In genomic region chr12:18753481-18754117, GRCh38 we compare ENCODE assay signal across 19 cellular contexts. TPM values are rescaled to one million over a fixed set of nuclear protein-coding genes. Genes with fewer than 3 reads are reported as not detected.
DNase-seq lines count a peak whose midpoint lies in the region; ATAC-seq, FAIRE-seq and TF ChIP-seq lines count a peak whose summit lies in the region.
"Had no signal": no experiment of that assay in that cellular context is flagged by ENCODE, and none has a peak within 500 bp of the region (broad histone marks: within the 10 kb centered on the region; RNA-seq: fewer than 3 reads in every experiment).

No MANE protein-coding gene starts in this region.

- TF ChIP-seq POLR2A in HepG2 (IDR thresholded peaks at IDR 0.05; ENCODE audit: insufficient read depth in 1 of 2, low read depth in 2 of 2, low read length in 2 of 2), result no peak
- TF ChIP-seq POLR2A in breast epithelium (IDR thresholded peaks at IDR 0.05), result no peak

- H2AFZ ChIP-seq in HepG2 (ENCODE audit: low read length), result no peak overlapping the region

- H3K36me3 Mint-ChIP-seq in activated CD4-positive, alpha-beta T cell treated with anti-CD3 and anti-CD28 coated beads, Interleukin-2, amount 10 ng/mL, durations not matched to agents 24 days and 14 days (ENCODE audit: low read depth), result no peaks in the 10 kb centered on the region
- no peaks in the 10 kb centered on the region for H3K36me3 Mint-ChIP-seq in CD8-positive, alpha-beta memory T cell
- H3K36me3 Mint-ChIP-seq: immature natural killer cell, naive B cell had no signal

- peak; percentile 44; the same call in 2 of the 3 replicates for ATAC-seq in HepG2
- ATAC-seq: esophagus mucosa had no signal

- no peak overlapping the region for H3K9ac ChIP-seq in HepG2 (ENCODE audit: insufficient read depth, low read depth, low read length)
- H3K9ac ChIP-seq in stomach smooth muscle (ENCODE audit: low read length in 2 of 2), result peak overlapping the region; percentile 5 to 14

- no peaks in the 10 kb centered on the region for H3K4me1 Mint-ChIP-seq in activated CD4-positive, alpha-beta T cell treated with anti-CD3 and anti-CD28 coated beads, Interleukin-2, amount 10 ng/mL, durations not matched to agents 24 days and 14 days
- H3K4me1 Mint-ChIP-seq in CD8-positive, alpha-beta memory T cell, result no peaks in the 10 kb centered on the region
- H3K4me1 Mint-ChIP-seq: activated CD4-positive, alpha-beta memory T cell treated with anti-CD3 and anti-CD28 coated beads, Interleukin-2, amount 10 ng/mL, durations not matched to agents 7 days and 5 days; immature natural killer cell; naive B cell had no signal

- no peak for TF ChIP-seq CTCF in fibroblast of mammary gland (conservative IDR thresholded peaks at IDR 0.05; ENCODE audit: control insufficient read depth, insufficient read depth, low read depth, low read length)
- no peak for TF ChIP-seq CTCF in HepG2 (CRISPR knock-in tag; IDR thresholded peaks at IDR 0.05)
- TF ChIP-seq CTCF in breast epithelium (IDR thresholded peaks at IDR 0.05), result no peak

- in situ Hi-C loops in HepG2 (cut with HindIII; ENCODE audit: extremely low pct_ligation_motif_present, low pct_unique_long_range_greater_than_20kb), result no loop called here

- BruUV-seq in HepG2 (replicated peaks; lab: Mats Ljungman, UMichigan), result no TSS peak

- H3K4me1 ChIP-seq in HepG2 (ENCODE audit: insufficient read depth, low read length) (no peaks in the 10 kb centered on the region), stomach smooth muscle (ENCODE audit: control insufficient read depth, insufficient read depth, low read length) (peaks cover 12% of the 10 kb centered on the region), breast epithelium (no peaks in the 10 kb centered on the region)
- no peaks in the 10 kb centered on the region for H3K4me1 ChIP-seq in CD8-positive, alpha-beta memory T cell (ENCODE audit: insufficient read depth, low read length)

- H3K27me3 ChIP-seq in HepG2 (ENCODE audit: control insufficient read depth in 1 of 2, insufficient read depth in 2 of 2, low read length in 2 of 2), result 0 out of 5 replicates have a peak, but pooled peaks cover 0 to 5% of the 10 kb centered on the region in 2 experiments
- H3K27me3 ChIP-seq in stomach smooth muscle (ENCODE audit: control insufficient read depth in 1 of 2, insufficient read depth in 2 of 2, low read length in 2 of 2), result no peaks in the 10 kb centered on the region
- H3K27me3 ChIP-seq in breast epithelium, result no peaks in the 10 kb centered on the region
- no peaks in the 10 kb centered on the region for H3K27me3 ChIP-seq in CD8-positive, alpha-beta memory T cell (ENCODE audit: insufficient read depth, low read length, poor library complexity, severe bottlenecking)

- no peak overlapping the region for H3K27ac ChIP-seq in HepG2 (ENCODE audit: extremely low read length, insufficient read depth, low read length)
- no peak overlapping the region for H3K27ac ChIP-seq in stomach smooth muscle (ENCODE audit: low read length)
- H3K27ac ChIP-seq in breast epithelium, result no peak overlapping the region
- H3K27ac ChIP-seq in CD8-positive, alpha-beta memory T cell (ENCODE audit: low read depth, low read length), result no peak overlapping the region
- H3K27ac ChIP-seq: RWPE1 had no signal

- CTCF ChIA-PET in HepG2 (lab: Yijun Ruan, JAX; ENCODE audit: low intra/inter-chr PET ratio, low total read pairs), result no interaction called here
- CTCF ChIA-PET in CD8-positive, alpha-beta memory T cell (lab: Charles Lee), result no interaction called here

- FAIRE-seq in HepG2 (lab: Jason Lieb, UNC), result no peak

- DNase-seq in NCI-H1092 treated with DMSO at 0.1 percent for 48 hours (lab: John Stamatoyannopoulos, UW) (peak; percentile 45), fibroblast of mammary gland (ENCODE audit: low read depth) (peak; percentile 36), HepG2 (ENCODE audit: low spot score) (no peak), breast epithelium (ENCODE audit: low spot score in 2 of 2) (no peak), NCI-H2029 (lab: John Stamatoyannopoulos, UW) (no peak)
- no peak for DNase-seq in activated CD4-positive, alpha-beta T cell treated with anti-CD3 and anti-CD28 coated beads, Interleukin-2, amount 10 ng/mL, durations not matched to agents 24 days and 14 days
- DNase-seq in CD8-positive, alpha-beta memory T cell, result no peak
- DNase-seq: activated CD4-positive, alpha-beta memory T cell treated with anti-CD3 and anti-CD28 coated beads, Interleukin-2, amount 10 ng/mL, durations not matched to agents 7 days and 5 days; activated gamma-delta T cell; cerebellar nuclear complex; immature natural killer cell; MV-4-11; naive B cell; NCI-H510A had no signal

- no peaks in the 10 kb centered on the region for H3K9me3 Mint-ChIP-seq in activated CD4-positive, alpha-beta T cell treated with anti-CD3 and anti-CD28 coated beads, Interleukin-2, amount 10 ng/mL, durations not matched to agents 24 days and 14 days
- no peaks in the 10 kb centered on the region for H3K9me3 Mint-ChIP-seq in CD8-positive, alpha-beta memory T cell
- H3K9me3 Mint-ChIP-seq: activated CD4-positive, alpha-beta memory T cell treated with anti-CD3 and anti-CD28 coated beads, Interleukin-2, amount 10 ng/mL, durations not matched to agents 7 days and 5 days had no signal

- no peak for TF ChIP-seq RAD21 in HepG2 (CRISPR knock-in tag; IDR thresholded peaks at IDR 0.05)

- no peak for TF ChIP-seq EP300 in HepG2 (IDR thresholded peaks at IDR 0.05; ENCODE audit: low read depth in 2 of 2, low read length in 2 of 2)
- no peak for TF ChIP-seq EP300 in HepG2 (CRISPR knock-in tag; IDR thresholded peaks at IDR 0.05; ENCODE audit: borderline replicate concordance)

- no peak overlapping the region for H3K4me3 Mint-ChIP-seq in activated CD4-positive, alpha-beta T cell treated with anti-CD3 and anti-CD28 coated beads, Interleukin-2, amount 10 ng/mL, durations not matched to agents 24 days and 14 days
- no peak overlapping the region for H3K4me3 Mint-ChIP-seq in CD8-positive, alpha-beta memory T cell
- H3K4me3 Mint-ChIP-seq: activated CD4-positive, alpha-beta memory T cell treated with anti-CD3 and anti-CD28 coated beads, Interleukin-2, amount 10 ng/mL, durations not matched to agents 7 days and 5 days; immature natural killer cell; naive B cell had no signal

- H3K9me3 ChIP-seq in HepG2 (ENCODE audit: low read length) (no peaks in the 10 kb centered on the region), stomach smooth muscle (ENCODE audit: control insufficient read depth in 2 of 2, low read length in 2 of 2) (no peaks in the 10 kb centered on the region), breast epithelium (no peaks in the 10 kb centered on the region)
- H3K9me3 ChIP-seq in CD8-positive, alpha-beta memory T cell (ENCODE audit: low read length), result no peaks in the 10 kb centered on the region

- no peaks in the 10 kb centered on the region for H3K79me2 ChIP-seq in HepG2 (ENCODE audit: insufficient read depth, low read length)

- H3K36me3 ChIP-seq in HepG2 (replicated peaks in 1 of 2; ENCODE audit: control insufficient read depth in 1 of 2, insufficient read depth in 2 of 2, low read length in 2 of 2) (no peaks in the 10 kb centered on the region), stomach smooth muscle (ENCODE audit: control insufficient read depth in 2 of 2, insufficient read depth in 2 of 2, low read length in 2 of 2) (no peaks in the 10 kb centered on the region), breast epithelium (no peaks in the 10 kb centered on the region)
- no peaks in the 10 kb centered on the region for H3K36me3 ChIP-seq in CD8-positive, alpha-beta memory T cell (ENCODE audit: insufficient read depth, low read length)

- WGBS in HepG2 (ENCODE audit: low lambda C conversion rate), result 7% methylated on average over 11 of the region's 16 CpGs

- POLR2A ChIA-PET in HepG2 (lab: Yijun Ruan, JAX), result no interaction called here
- POLR2A ChIA-PET in CD8-positive, alpha-beta memory T cell (lab: Charles Lee), result no interaction called here

- intact Hi-C loops in HepG2 (cut with micrococcal nuclease; ENCODE audit: unreplicated experiment), result no loop called here
- intact Hi-C loops in activated CD4-positive, alpha-beta T cell treated with anti-CD3 and anti-CD28 coated beads, Interleukin-2, amount 10 ng/mL, durations not matched to agents 24 days and 14 days (cut with micrococcal nuclease), result no loop called here
- intact Hi-C loops in breast epithelium (cut with DNase I; ENCODE audit: low total_unique reads), result no loop called here

- H3K27ac Mint-ChIP-seq in activated CD4-positive, alpha-beta T cell treated with anti-CD3 and anti-CD28 coated beads, Interleukin-2, amount 10 ng/mL, durations not matched to agents 24 days and 14 days, result no peak overlapping the region
- no peak overlapping the region for H3K27ac Mint-ChIP-seq in CD8-positive, alpha-beta memory T cell
- H3K27ac Mint-ChIP-seq: activated CD4-positive, alpha-beta memory T cell treated with anti-CD3 and anti-CD28 coated beads, Interleukin-2, amount 10 ng/mL, durations not matched to agents 7 days and 5 days; immature natural killer cell; naive B cell had no signal

- H3K4me2 ChIP-seq in HepG2 (ENCODE audit: low read depth, low read length), result no peak overlapping the region; the same call in 1 of the 2 replicates

- no peak overlapping the region for H3K4me3 ChIP-seq in fibroblast of mammary gland (ENCODE audit: control insufficient read depth, low read depth, low read length)
- H3K4me3 ChIP-seq in HepG2 (replicated peaks in 1 of 3; ENCODE audit: insufficient read depth in 1 of 3, low read depth in 2 of 3, low read length in 3 of 3), result no peak overlapping the region
- H3K4me3 ChIP-seq in stomach smooth muscle (ENCODE audit: low read length in 2 of 2), result peak overlapping the region; percentile 50 to 66
- no peak overlapping the region for H3K4me3 ChIP-seq in breast epithelium
- no peak overlapping the region for H3K4me3 ChIP-seq in CD8-positive, alpha-beta memory T cell (ENCODE audit: low read length)

- H4K20me1 ChIP-seq in HepG2 (ENCODE audit: insufficient read depth, low read length), result no peaks in the 10 kb centered on the region

- no peaks in the 10 kb centered on the region for H3K27me3 Mint-ChIP-seq in activated CD4-positive, alpha-beta T cell treated with anti-CD3 and anti-CD28 coated beads, Interleukin-2, amount 10 ng/mL, durations not matched to agents 24 days and 14 days
- no peaks in the 10 kb centered on the region for H3K27me3 Mint-ChIP-seq in CD8-positive, alpha-beta memory T cell
- H3K27me3 Mint-ChIP-seq: activated CD4-positive, alpha-beta memory T cell treated with anti-CD3 and anti-CD28 coated beads, Interleukin-2, amount 10 ng/mL, durations not matched to agents 7 days and 5 days; naive B cell had no signal

RNA-seq across cellular contexts. Expression of gene CAPZA3, which starts 15.7 kb away (rescaled TPM):
- not detected in 2 replicates for total RNA-seq in HepG2 (2016; rRNA removed; fragmentation: Illumina TruSeq; extraction: Trizol)
- total RNA-seq in HepG2 (2016; cell fraction: cytosol; rRNA removed; fragmentation: Illumina TruSeq; extraction: Trizol; ENCODE audit: low read depth), result not detected in 2 replicates
- total RNA-seq in HepG2 (2016; cell fraction: insoluble cytoplasmic fraction; rRNA removed; fragmentation: Illumina TruSeq; extraction: Trizol), result not detected in 2 replicates
- not detected in 2 replicates for total RNA-seq in HepG2 (2016; cell fraction: membrane; rRNA removed; fragmentation: Illumina TruSeq; extraction: Trizol)
- not detected in 2 replicates for total RNA-seq in HepG2 (2016; cell fraction: nucleus; rRNA removed; fragmentation: Illumina TruSeq; extraction: Trizol)
- polyA plus RNA-seq in HepG2 (2011; rRNA removed), result not detected in 2 replicates
- polyA plus RNA-seq in HepG2 (2011; cell fraction: cytosol; rRNA removed), result not detected in 2 replicates
- not detected in 2 replicates for polyA plus RNA-seq in HepG2 (2011; cell fraction: nucleus; rRNA removed)
- polyA plus RNA-seq in HepG2 (2012), result not detected in 2 replicates
- not detected in 2 replicates for polyA plus RNA-seq in HepG2 (2016; cell fraction: cytosol; fragmentation: Illumina TruSeq; extraction: Trizol; ENCODE audit: low read depth)
- not detected in 2 replicates for polyA plus RNA-seq in HepG2 (2016; cell fraction: insoluble cytoplasmic fraction; fragmentation: Illumina TruSeq; extraction: Trizol; ENCODE audit: low read depth)
- polyA plus RNA-seq in HepG2 (2016; cell fraction: membrane; fragmentation: Illumina TruSeq; extraction: Trizol; ENCODE audit: low read depth), result not detected in 2 replicates
- polyA plus RNA-seq in HepG2 (2016; cell fraction: nucleus; fragmentation: Illumina TruSeq; extraction: Trizol; ENCODE audit: insufficient read depth, low read depth), result not detected in 2 replicates
- not detected in 2 replicates for polyA minus RNA-seq in HepG2 (2011; rRNA and poly(A)+ RNA removed; ENCODE audit: low replicate concordance)
- polyA minus RNA-seq in HepG2 (2011; cell fraction: cytosol; rRNA and poly(A)+ RNA removed), result not detected in 2 replicates
- polyA minus RNA-seq in HepG2 (2011; cell fraction: nucleus; rRNA and poly(A)+ RNA removed), result not detected in 2 replicates
- not detected in 2 replicates for total RNA-seq in activated CD4-positive, alpha-beta T cell treated with anti-CD3 and anti-CD28 coated beads, Interleukin-2, amount 10 ng/mL, durations not matched to agents 24 days and 14 days
- 1 to 10 TPM in 2 of 3 donors, not detected in 1; 2.0 to 3.5 TPM for total RNA-seq in breast epithelium
- not detected for total RNA-seq in CD8-positive, alpha-beta memory T cell
- not detected for polyA plus RNA-seq in CD8-positive, alpha-beta memory T cell
- total RNA-seq: activated CD4-positive, alpha-beta memory T cell treated with anti-CD3 and anti-CD28 coated beads, Interleukin-2, amount 10 ng/mL, durations not matched to agents 7 days and 5 days; esophagus mucosa; G401; skeletal muscle tissue had no signal
- polyA plus RNA-seq: immature natural killer cell had no signal

RNA-seq across cellular contexts. Expression of gene PLCZ1, which starts 15.8 kb away (rescaled TPM):
- total RNA-seq in HepG2 (2016; rRNA removed; fragmentation: Illumina TruSeq; extraction: Trizol), result not detected in 2 replicates
- not detected in 2 replicates for total RNA-seq in HepG2 (2016; cell fraction: cytosol; rRNA removed; fragmentation: Illumina TruSeq; extraction: Trizol; ENCODE audit: low read depth)
- not detected in 2 replicates for total RNA-seq in HepG2 (2016; cell fraction: insoluble cytoplasmic fraction; rRNA removed; fragmentation: Illumina TruSeq; extraction: Trizol)
- total RNA-seq in HepG2 (2016; cell fraction: membrane; rRNA removed; fragmentation: Illumina TruSeq; extraction: Trizol), result not detected in 2 replicates
- not detected in 2 replicates for total RNA-seq in HepG2 (2016; cell fraction: nucleus; rRNA removed; fragmentation: Illumina TruSeq; extraction: Trizol)
- not detected in 2 replicates for polyA plus RNA-seq in HepG2 (2011; rRNA removed)
- polyA plus RNA-seq in HepG2 (2011; cell fraction: cytosol; rRNA removed), result not detected in 2 replicates
- polyA plus RNA-seq in HepG2 (2011; cell fraction: nucleus; rRNA removed), result not detected in 2 replicates
- not detected in 2 replicates for polyA plus RNA-seq in HepG2 (2012)
- polyA plus RNA-seq in HepG2 (2016; cell fraction: cytosol; fragmentation: Illumina TruSeq; extraction: Trizol; ENCODE audit: low read depth), result not detected in 2 replicates
- polyA plus RNA-seq in HepG2 (2016; cell fraction: insoluble cytoplasmic fraction; fragmentation: Illumina TruSeq; extraction: Trizol; ENCODE audit: low read depth), result not detected in 2 replicates
- not detected in 2 replicates for polyA plus RNA-seq in HepG2 (2016; cell fraction: membrane; fragmentation: Illumina TruSeq; extraction: Trizol; ENCODE audit: low read depth)
- polyA plus RNA-seq in HepG2 (2016; cell fraction: nucleus; fragmentation: Illumina TruSeq; extraction: Trizol; ENCODE audit: insufficient read depth, low read depth), result not detected in 2 replicates
- not detected in 2 replicates for polyA minus RNA-seq in HepG2 (2011; rRNA and poly(A)+ RNA removed; ENCODE audit: low replicate concordance)
- polyA minus RNA-seq in HepG2 (2011; cell fraction: cytosol; rRNA and poly(A)+ RNA removed), result not detected in 2 replicates
- polyA minus RNA-seq in HepG2 (2011; cell fraction: nucleus; rRNA and poly(A)+ RNA removed), result not detected in 2 replicates
- not detected in 2 replicates for total RNA-seq in activated CD4-positive, alpha-beta T cell treated with anti-CD3 and anti-CD28 coated beads, Interleukin-2, amount 10 ng/mL, durations not matched to agents 24 days and 14 days
- total RNA-seq in breast epithelium, result not detected
- not detected for total RNA-seq in CD8-positive, alpha-beta memory T cell
- not detected for polyA plus RNA-seq in CD8-positive, alpha-beta memory T cell
- total RNA-seq: activated CD4-positive, alpha-beta memory T cell treated with anti-CD3 and anti-CD28 coated beads, Interleukin-2, amount 10 ng/mL, durations not matched to agents 7 days and 5 days; esophagus mucosa; G401; skeletal muscle tissue had no signal
- polyA plus RNA-seq: immature natural killer cell had no signal

Comparison
In these comparisons a context has a peak if more than half of its experiments do, and no peak if none do; other contexts are left out.
1. DNase-seq: peak in NCI-H1092 treated with DMSO at 0.1 percent for 48 hours (single experiment) and fibroblast of mammary gland (single experiment); none in HepG2 (single experiment), activated CD4-positive, alpha-beta T cell treated with anti-CD3 and anti-CD28 coated beads, Interleukin-2, amount 10 ng/mL, durations not matched to agents 24 days and 14 days (single experiment), breast epithelium (0 of 2), CD8-positive, alpha-beta memory T cell (0 of 5) and NCI-H2029 (single experiment).
2. H3K4me3 ChIP-seq: peak in stomach smooth muscle (2 of 2); none in fibroblast of mammary gland (single experiment), HepG2 (0 of 3), breast epithelium (0 of 3) and CD8-positive, alpha-beta memory T cell (single experiment).